Comparison of ENCODE assay signal across 13 cellular contexts in genomic region chr1:15168479-15168878, GRCh38. TPM values are rescaled to one million over a fixed set of nuclear protein-coding genes. Genes with fewer than 3 reads are reported as not detected.
DNase-seq lines count a peak whose midpoint lies in the region; ATAC-seq and TF ChIP-seq lines count a peak whose summit lies in the region.
"Had no signal": no experiment of that assay in that cellular context is flagged by ENCODE, and none has a peak within 500 bp of the region (broad histone marks: within the 10 kb centered on the region; RNA-seq: fewer than 3 reads in every experiment).

No MANE protein-coding gene starts in this region.

- DNase-seq in GM12865 (ENCODE audit: low read depth) (peak; percentile 53), fibroblast of peridontal ligament (ENCODE audit: extremely low read depth) (peak; percentile 72), smooth muscle cell (lab: John Stamatoyannopoulos, UW; ENCODE audit: unreplicated experiment) (no peak), activated T-cell treated with anti-CD3 and anti-CD28 coated beads for 4 hours (no peak), prostate gland (ENCODE audit: low spot score) (no peak)
- DNase-seq in effector memory CD4-positive, alpha-beta T cell, result no peak
- DNase-seq: activated naive CD4-positive, alpha-beta T cell treated with anti-CD3 and anti-CD28 coated beads, Interleukin-2, amount 10 ng/mL, durations not matched to agents 7 days and 5 days; H7; hypothalamus had no signal

- H3K4me1 ChIP-seq in smooth muscle cell (ENCODE audit: low read depth) (peaks cover 5% of the 10 kb centered on the region), prostate gland (replicated peaks) (no peaks in the 10 kb centered on the region)
- H3K4me1 ChIP-seq in effector memory CD4-positive, alpha-beta T cell (ENCODE audit: control insufficient read depth, insufficient read depth, low read length, poor library complexity, severe bottlenecking), result no peaks in the 10 kb centered on the region

- H3K36me3 ChIP-seq in smooth muscle cell (ENCODE audit: low read depth) (no peaks in the 10 kb centered on the region), prostate gland (no peaks in the 10 kb centered on the region)
- no peaks in the 10 kb centered on the region for H3K36me3 ChIP-seq in effector memory CD4-positive, alpha-beta T cell (ENCODE audit: control insufficient read depth, insufficient read depth, low read length)

- peaks cover 5% of the 10 kb centered on the region for H3F3A ChIP-seq in smooth muscle cell (ENCODE audit: low read depth)

- no peaks in the 10 kb centered on the region for H3K9me3 ChIP-seq in smooth muscle cell (replicated peaks; ENCODE audit: low read depth)
- H3K9me3 ChIP-seq in prostate gland, result no peaks in the 10 kb centered on the region
- H3K9me3 ChIP-seq in effector memory CD4-positive, alpha-beta T cell (ENCODE audit: control insufficient read depth, low read length), result no peaks in the 10 kb centered on the region

- 18% methylated on average over 5 of the region's 5 CpGs for WGBS in smooth muscle cell (ENCODE audit: low lambda C conversion rate)
- WGBS in prostate gland, result 27% methylated on average over 5 of the region's 5 CpGs

- no peak overlapping the region for H2AFZ ChIP-seq in smooth muscle cell (ENCODE audit: low read depth)

- peaks cover 27% of the 10 kb centered on the region for H3K79me2 ChIP-seq in smooth muscle cell (ENCODE audit: low read depth)

- no peak for TF ChIP-seq POLR2A in prostate gland (IDR thresholded peaks at IDR 0.05)

- H3K27me3 ChIP-seq in smooth muscle cell (ENCODE audit: low read depth) (no peaks in the 10 kb centered on the region), prostate gland (replicated peaks; ENCODE audit: insufficient read depth) (no peaks in the 10 kb centered on the region)
- H3K27me3 ChIP-seq in effector memory CD4-positive, alpha-beta T cell (replicated peaks; ENCODE audit: control insufficient read depth, insufficient read depth, low read length, poor library complexity, severe bottlenecking), result peaks cover 6% of the 10 kb centered on the region

- peak overlapping the region; percentile 62 for H3K9ac ChIP-seq in smooth muscle cell (ENCODE audit: low read depth)

- H3K27ac ChIP-seq in smooth muscle cell (ENCODE audit: low read depth), result peak overlapping the region; percentile 93
- no peak overlapping the region for H3K27ac ChIP-seq in prostate gland
- no peak overlapping the region for H3K27ac ChIP-seq in effector memory CD4-positive, alpha-beta T cell (ENCODE audit: insufficient read depth, low read length, poor library complexity, severe bottlenecking)
- H3K27ac ChIP-seq: HL-60, VCaP had no signal

- TF ChIP-seq CTCF in GM12865 (IDR thresholded peaks at IDR 0.05; ENCODE audit: insufficient read depth, low read depth, low read length, missing control alignments), result no peak
- no peak for TF ChIP-seq CTCF in smooth muscle cell (IDR thresholded peaks at IDR 0.05; ENCODE audit: borderline replicate concordance, insufficient read depth, poor library complexity, severe bottlenecking)
- TF ChIP-seq CTCF in prostate gland (IDR thresholded peaks at IDR 0.05), result no peak

- H3K4me2 ChIP-seq in smooth muscle cell, result peak overlapping the region; percentile 56

- no peaks in the 10 kb centered on the region for H4K20me1 ChIP-seq in smooth muscle cell (ENCODE audit: low read depth)

- intact Hi-C loops in prostate gland (cut with DNase I), result no loop called here

- H3K4me3 ChIP-seq in GM12865 (ENCODE audit: low read depth, low read length) (no peak overlapping the region), smooth muscle cell (no peak overlapping the region), prostate gland (no peak overlapping the region)
- no peak overlapping the region for H3K4me3 ChIP-seq in effector memory CD4-positive, alpha-beta T cell (ENCODE audit: insufficient read depth, low read depth, low read length, poor library complexity, severe bottlenecking)

- peak; percentile 83 for ATAC-seq in SK-N-SH treated with all-trans-retinoic acid at 6 μM for 48 hours
- ATAC-seq in GM21619 (IDR thresholded peaks at IDR 0.05; ENCODE audit: unreplicated experiment), result no peak

TF ChIP-seq in SK-N-SH treated with all-trans-retinoic acid at 6 μM for 48 hours, 23 proteins besides CTCF, POLR2A, EP300 and RAD21:
- TF ChIP-seq BACH2 (CRISPR knock-in tag; IDR thresholded peaks at IDR 0.05; ENCODE audit: borderline replicate concordance) (no peak), PPARA (CRISPR knock-in tag; IDR thresholded peaks at IDR 0.05; ENCODE audit: borderline replicate concordance) (no peak), PATZ1 (CRISPR knock-in tag; IDR thresholded peaks at IDR 0.05; ENCODE audit: borderline replicate concordance) (no peak), POU6F1 (CRISPR knock-in tag; IDR thresholded peaks at IDR 0.05; ENCODE audit: borderline replicate concordance, low read depth) (no peak), TOX (CRISPR knock-in tag; IDR thresholded peaks at IDR 0.05; ENCODE audit: borderline replicate concordance) (no peak), ZFP3 (CRISPR knock-in tag; IDR thresholded peaks at IDR 0.05) (no peak), SNAI2 (CRISPR knock-in tag; IDR thresholded peaks at IDR 0.05) (no peak), ZC3H10 (CRISPR knock-in tag; IDR thresholded peaks at IDR 0.05) (no peak), RARB (CRISPR knock-in tag; IDR thresholded peaks at IDR 0.05) (no peak)
TF ChIP-seq in SK-N-SH treated with all-trans-retinoic acid at 6 μM for 48 hours: peak in this region for 0.

RNA-seq across cellular contexts. Expression of gene TMEM51, which starts 14.9 kb away (rescaled TPM):
- total RNA-seq in smooth muscle cell, result 9.5 and 9.8 TPM in 2 replicates
- polyA plus RNA-seq in smooth muscle cell, result 10.4 and 14.8 TPM in 2 replicates
- 10 to 100 TPM in 1 of 2 donors, 1 to 10 TPM in 1; 9.8 to 17.6 TPM for total RNA-seq in prostate gland

Comparison
In these comparisons a context has a peak if more than half of its experiments do, and no peak if none do; other contexts are left out.
1. DNase-seq: peak in GM12865 (single experiment) and fibroblast of peridontal ligament (single experiment); none in smooth muscle cell (single experiment), activated T-cell treated with anti-CD3 and anti-CD28 coated beads for 4 hours (single experiment), prostate gland (single experiment) and effector memory CD4-positive, alpha-beta T cell (0 of 3).